17 cellular contexts compared by ENCODE assay signal in the genomic region with DNA sequence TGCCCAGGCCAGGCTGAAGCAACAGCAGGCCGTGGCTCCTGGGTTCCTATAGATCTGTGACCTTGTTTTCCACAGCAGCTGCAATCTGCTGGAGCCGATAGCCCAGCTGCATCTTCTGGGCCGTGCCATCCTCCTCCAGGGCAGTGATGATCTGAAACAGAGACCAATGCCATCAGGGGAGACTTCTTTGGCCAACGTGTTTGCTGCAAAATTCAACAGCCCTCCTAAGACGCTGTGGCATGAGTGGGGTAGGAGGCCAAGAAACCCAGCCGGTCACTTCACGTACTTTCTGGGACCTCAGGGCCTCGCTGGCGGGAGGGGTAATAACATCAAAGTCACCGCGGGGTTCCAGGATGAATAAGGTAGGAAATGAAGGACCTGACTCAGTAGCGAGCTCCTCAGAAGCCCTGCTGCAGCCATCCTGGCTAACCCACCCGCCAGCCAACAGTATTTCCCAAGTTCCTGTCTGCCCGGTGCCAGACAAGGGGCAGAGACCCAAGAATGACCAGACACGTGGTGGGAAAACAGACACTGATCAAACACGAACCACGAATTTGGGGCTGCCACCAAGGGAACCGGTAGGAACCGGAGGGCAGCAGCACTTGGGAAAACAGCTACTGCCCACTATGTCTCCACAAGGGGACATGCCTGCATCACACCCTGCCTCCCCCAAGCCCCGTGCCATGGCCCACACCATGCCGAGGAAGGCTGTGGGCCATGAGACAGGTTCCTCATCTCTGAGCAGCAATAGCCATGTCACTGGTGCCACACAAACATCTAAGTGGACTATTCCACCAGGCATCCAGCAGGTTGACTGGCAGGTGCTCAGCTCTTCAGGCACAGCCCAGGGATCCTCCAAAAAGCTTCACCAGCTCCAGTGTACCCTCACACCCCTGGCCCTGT. TPM values are rescaled to one million over a fixed set of nuclear protein-coding genes. Genes with fewer than 3 reads are reported as not detected.
A peak's percentile ranks its signal among the peaks of the same experiment; 100 is the strongest.
DNase-seq lines count a peak whose midpoint lies in the region; FAIRE-seq and TF ChIP-seq lines count a peak whose summit lies in the region.
"Had no signal": no experiment of that assay in that cellular context is flagged by ENCODE, and none has a peak within 500 bp of the region (broad histone marks: within the 10 kb centered on the region; RNA-seq: fewer than 3 reads in every experiment).

No MANE protein-coding gene starts in this region.

- no peak for TF ChIP-seq EP300 in suprapubic skin (IDR thresholded peaks at IDR 0.05)

- DNase-seq in activated CD8-positive, alpha-beta memory T cell treated with anti-CD3 and anti-CD28 coated beads for 24 hours = peak; percentile 45
- no peak for DNase-seq in activated CD8-positive, alpha-beta memory T cell treated with anti-CD3 and anti-CD28 coated beads, Interleukin-2, amount 50 U/mL, for 48 hours
- DNase-seq in ascending aorta (ENCODE audit: low spot score in 2 of 2) (peak in 1 of 2 donors; percentile 85), medulla oblongata (ENCODE audit: extremely low spot score) (peak; percentile 49), suprapubic skin (ENCODE audit: low spot score in 2 of 2) (peak; percentile 60 to 72), superior temporal gyrus (ENCODE audit: extremely low spot score) (no peak), retina (no peak), GM12892 (ENCODE audit: insufficient read length) (no peak)
- DNase-seq: activated naive CD8-positive, alpha-beta T cell treated with anti-CD3 and anti-CD28 coated beads for 36 hours; central memory CD4-positive, alpha-beta T cell; endodermal cell; IMR-90; NCI-H1092; SIG-M5; T-helper 9 cell had no signal

- H3K4me3 ChIP-seq in ascending aorta (no peak overlapping the region), suprapubic skin (no peak overlapping the region)

- H3K36me3 ChIP-seq in ascending aorta (peaks cover 40 to 60% of the 10 kb centered on the region in 2 donors), suprapubic skin (peaks cover 62% of the 10 kb centered on the region)

- intact Hi-C loops in ascending aorta (cut with DNase I) = loop anchor here (5.0 kb wide), 1 partner anchor 98 kb away; a partner anchor contains a TSS

- TF ChIP-seq POLR2A in suprapubic skin (IDR thresholded peaks at IDR 0.05) = no peak
- no peak for TF ChIP-seq POLR2A in GM12892 (IDR thresholded peaks at IDR 0.05; ENCODE audit: low read depth, low read length)

- H3K4me1 ChIP-seq in ascending aorta (peaks cover 29 to 34% of the 10 kb centered on the region in 2 donors), suprapubic skin (peaks cover 31% of the 10 kb centered on the region)

- no peaks in the 10 kb centered on the region for H3K9me3 ChIP-seq in ascending aorta
- no peaks in the 10 kb centered on the region for H3K9me3 ChIP-seq in suprapubic skin

- no peak for FAIRE-seq in GM12892 (lab: Jason Lieb, UNC)
- FAIRE-seq: islet of Langerhans had no signal

- H3K27me3 ChIP-seq in ascending aorta = no peaks in the 10 kb centered on the region
- H3K27me3 ChIP-seq in suprapubic skin = no peaks in the 10 kb centered on the region

- 82% methylated on average over 17 of the region's 21 CpGs for WGBS in suprapubic skin

- TF ChIP-seq CTCF in ascending aorta (IDR thresholded peaks at IDR 0.05) = no peak
- no peak for TF ChIP-seq CTCF in suprapubic skin (IDR thresholded peaks at IDR 0.05)

- H3K27ac ChIP-seq in ascending aorta = peak overlapping the region; percentile 89 to 91
- H3K27ac ChIP-seq in suprapubic skin = peak overlapping the region; percentile 91

RNA-seq across cellular contexts. Expression of a gene that starts 25.2 kb away (rescaled TPM):
- 160 TPM for total RNA-seq in ascending aorta
- total RNA-seq in suprapubic skin = 100 to 1,000 TPM; 188 to 384 (median 220) TPM
- 10.3 TPM for polyA plus RNA-seq in GM12892 (2012; ENCODE audit: missing spikeins)

RNA-seq across cellular contexts. Expression of a gene that starts 32.7 kb away (rescaled TPM):
- total RNA-seq in ascending aorta (not detected), suprapubic skin (not detected)
- polyA plus RNA-seq in GM12892 (2012; ENCODE audit: missing spikeins) = 0.25 TPM
- total RNA-seq: activated naive CD8-positive, alpha-beta T cell treated with anti-CD3 and anti-CD28 coated beads for 36 hours; CD8-positive, alpha-beta T cell; IMR-90 had no signal
- polyA plus RNA-seq: IMR-90 had no signal

RNA-seq across cellular contexts. Expression of a gene that starts 35.2 kb away (rescaled TPM):
- total RNA-seq in ascending aorta (19.3 TPM), suprapubic skin (10 to 100 TPM in 3 of 4 donors, 1 to 10 TPM in 1; 6.4 to 18.7 (median 13.6) TPM)
- 22.8 TPM for polyA plus RNA-seq in GM12892 (2012; ENCODE audit: missing spikeins)

RNA-seq across cellular contexts. Expression of a gene that starts 35.4 kb away (rescaled TPM):
- total RNA-seq in ascending aorta (142 TPM), suprapubic skin (100 to 1,000 TPM; 122 to 281 (median 190) TPM)
- 652 TPM for polyA plus RNA-seq in GM12892 (2012; ENCODE audit: missing spikeins)

RNA-seq across cellular contexts. Expression of a gene that starts 41.8 kb away (rescaled TPM):
- 9.0 TPM for total RNA-seq in ascending aorta
- total RNA-seq in suprapubic skin = 10 to 100 TPM in 2 of 4 donors, 1 to 10 TPM in 2; 8.7 to 12.7 (median 10.2) TPM
- polyA plus RNA-seq in GM12892 (2012; ENCODE audit: missing spikeins) = 7.4 TPM

Comparison
In these comparisons a context has a peak if more than half of its experiments do, and no peak if none do; other contexts are left out.
1. DNase-seq: peak in activated CD8-positive, alpha-beta memory T cell treated with anti-CD3 and anti-CD28 coated beads for 24 hours (single experiment), medulla oblongata (single experiment) and suprapubic skin (2 of 2); none in activated CD8-positive, alpha-beta memory T cell treated with anti-CD3 and anti-CD28 coated beads, Interleukin-2, amount 50 U/mL, for 48 hours (single experiment), superior temporal gyrus (single experiment), retina (single experiment) and GM12892 (single experiment).